Comparison of ENCODE assay signal across 17 cellular contexts in the genomic region with DNA sequence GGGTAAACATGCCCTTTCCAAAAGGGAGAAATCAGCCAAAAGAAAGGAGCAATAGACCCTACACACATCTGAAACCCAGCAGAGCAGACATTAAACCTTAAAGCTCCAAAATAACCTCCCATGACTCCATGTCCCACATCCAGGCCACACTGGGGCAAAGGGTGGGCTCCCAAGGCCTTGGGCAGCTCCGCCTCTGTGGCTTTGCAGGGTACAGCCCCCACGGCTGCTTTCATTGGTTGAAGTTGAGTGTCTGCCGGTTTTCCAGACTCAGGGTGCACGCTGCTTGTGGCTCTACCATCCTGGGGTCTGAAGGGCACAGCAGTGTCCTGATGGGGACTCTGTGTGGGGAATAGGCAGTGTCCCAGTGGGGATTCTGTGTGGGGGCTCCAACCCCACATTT.
DNase-seq lines count a peak whose midpoint lies in the region; FAIRE-seq and TF ChIP-seq lines count a peak whose summit lies in the region.
"Had no signal": no experiment of that assay in that cellular context is flagged by ENCODE, and none has a peak within 500 bp of the region (broad histone marks: within the 10 kb centered on the region; RNA-seq: fewer than 3 reads in every experiment).

No MANE protein-coding gene starts in this region.

- H3K4ac ChIP-seq in H1 (replicated peaks; ENCODE audit: insufficient read length, low read depth, low read length): peak overlapping the region; percentile 27

- H3K36me3 ChIP-seq in HUES48 (ENCODE audit: control insufficient read depth, insufficient read depth, low read length): no peaks in the 10 kb centered on the region
- H3K36me3 ChIP-seq in H1 (ENCODE audit: control insufficient read depth in 2 of 4, insufficient read depth in 4 of 4, low read length in 3 of 4): no peaks in the 10 kb centered on the region
- H3K36me3 ChIP-seq in iPS-18a (ENCODE audit: control insufficient read depth, low read depth, low read length): no peaks in the 10 kb centered on the region
- H3K36me3 ChIP-seq in sigmoid colon: no peaks in the 10 kb centered on the region
- H3K36me3 ChIP-seq in breast epithelium: no peaks in the 10 kb centered on the region
- H3K36me3 ChIP-seq in adrenal gland (replicated peaks in 1 of 2): no peaks in the 10 kb centered on the region
- H3K36me3 ChIP-seq: HAP-1 had no signal

- 81% methylated on average over 4 of the region's 4 CpGs; no CpG with 5 or more reads in 1 of the 2 experiments for WGBS in H1 (ENCODE audit: extremely low coverage in 1 of 2, insufficient coverage in 1 of 2, insufficient read length in 1 of 2, insufficient replicate concordance in 2 of 2, low coverage in 1 of 2, low lambda C conversion rate in 2 of 2, missing lambda C conversion rate in 1 of 2), 2 experiments
- 92 to 93% methylated on average over 4 of the region's 4 CpGs for WGBS in sigmoid colon, 2 donors
- WGBS in adrenal gland, 4 donors: 86 to 94% (median 92%) methylated on average over 3 to 4 of the region's 4 CpGs

- CTCF ChIA-PET in H1 (lab: Charles Lee; ENCODE audit: partially characterized antibody): interaction anchor here (0.6 to 1.7 kb wide), 10 partner anchors 9 to 110 kb away, joined by 3 to 9 read pairs (median 3); no protein-coding TSS in a partner anchor

- no peak for FAIRE-seq in H1 (lab: Jason Lieb, UNC)
- FAIRE-seq: A204.1, GM12878, GM18507, HTR-8/SVneo had no signal

- H3K56ac ChIP-seq in H1 (replicated peaks; ENCODE audit: insufficient read length, low read depth, low read length): peak overlapping the region; percentile 52

- H4K20me1 ChIP-seq in H1 (replicated peaks in 1 of 2; ENCODE audit: control insufficient read depth in 1 of 2, insufficient read depth in 2 of 2, low read length in 2 of 2): no peaks in the 10 kb centered on the region

- H2AK5ac ChIP-seq in H1 (ENCODE audit: low read depth, low read length): no peak overlapping the region

- H2BK20ac ChIP-seq in H1 (ENCODE audit: low read length): peak overlapping the region; percentile 94

- H2BK15ac ChIP-seq in H1 (ENCODE audit: low read length): no peak overlapping the region

- H3K4me3 ChIP-seq in HUES48 (ENCODE audit: low read depth, low read length) (no peak overlapping the region), H1 (ENCODE audit: extremely low read depth in 1 of 4, insufficient read depth in 2 of 4, low read depth in 3 of 4, low read length in 4 of 4) (no peak overlapping the region), iPS-18a (ENCODE audit: low read length) (no peak overlapping the region), sigmoid colon (no peak overlapping the region), breast epithelium (no peak overlapping the region), adrenal gland (no peak overlapping the region)
- H3K4me3 ChIP-seq: GM12878, HAP-1 had no signal

- no peaks in the 10 kb centered on the region for H3K79me1 ChIP-seq in H1 (ENCODE audit: low read depth, low read length)

- H3K27ac ChIP-seq in HUES48 (ENCODE audit: low read depth, low read length) (peak overlapping the region; percentile 95), H1 (ENCODE audit: low read depth, low read length) (peak overlapping the region; percentile 57; the same call in 1 of the 2 replicates), iPS-18a (ENCODE audit: low read length) (peak overlapping the region; percentile 26), sigmoid colon (no peak overlapping the region), breast epithelium (no peak overlapping the region), adrenal gland (no peak overlapping the region)

- H2BK5ac ChIP-seq in H1 (ENCODE audit: low read depth, low read length): peak overlapping the region; percentile 97; the same call in 1 of the 2 replicates

- no peak overlapping the region for H3K23ac ChIP-seq in H1 (ENCODE audit: insufficient read length)

- H3K27me3 ChIP-seq in HUES48 (ENCODE audit: control insufficient read depth, insufficient read depth, low read length) (no peaks in the 10 kb centered on the region), H1 (replicated peaks in 1 of 4; ENCODE audit: control insufficient read depth in 3 of 4, extremely low read depth in 1 of 4, insufficient read depth in 3 of 4, low read length in 3 of 4) (no peaks in the 10 kb centered on the region), iPS-18a (ENCODE audit: control insufficient read depth, insufficient read depth, low read length) (no peaks in the 10 kb centered on the region), sigmoid colon (no peaks in the 10 kb centered on the region), breast epithelium (no peaks in the 10 kb centered on the region), adrenal gland (no peaks in the 10 kb centered on the region)

- H3K14ac ChIP-seq in H1 (ENCODE audit: insufficient read length): no peak overlapping the region

- peak overlapping the region in 1 of 2 experiments; percentile 46; a peak in 1 of 4 replicates for H3K4me2 ChIP-seq in H1 (ENCODE audit: insufficient read depth in 1 of 2, low read depth in 2 of 2, low read length in 2 of 2)

- H4K8ac ChIP-seq in H1 (ENCODE audit: extremely low read depth, insufficient read depth, low read length): no peak overlapping the region

- no peak overlapping the region for H4K5ac ChIP-seq in H1 (ENCODE audit: insufficient read length, low read depth, low read length)

- no peak for TF ChIP-seq POLR2A in H1 (IDR thresholded peaks at IDR 0.05; ENCODE audit: control extremely low read depth in 1 of 2, low read depth in 2 of 2, low read length in 2 of 2)
- TF ChIP-seq POLR2A in sigmoid colon (IDR thresholded peaks at IDR 0.05): no peak
- TF ChIP-seq POLR2A in breast epithelium (IDR thresholded peaks at IDR 0.05): no peak
- TF ChIP-seq POLR2A in adrenal gland (IDR thresholded peaks at IDR 0.05): no peak

- no peak overlapping the region for H2AFZ ChIP-seq in H1 (ENCODE audit: low read length)

- H4K91ac ChIP-seq in H1 (replicated peaks; ENCODE audit: insufficient read length, low read length): peak overlapping the region; percentile 92

- H2BK120ac ChIP-seq in H1 (replicated peaks; ENCODE audit: low read depth, low read length): peak overlapping the region; percentile 88

- no peak for DNase-seq in H1 (ENCODE audit: low read depth in 1 of 2, low spot score in 2 of 2)
- DNase-seq in sigmoid colon: no peak
- no peak for DNase-seq in breast epithelium (ENCODE audit: low spot score in 2 of 2)
- no peak for DNase-seq in adrenal gland
- DNase-seq in NCI-H1105 treated with DMSO at 0.1 percent for 48 hours (lab: John Stamatoyannopoulos, UW): no peak
- DNase-seq: C1 segment of cervical spinal cord; Calu3; CD4-positive, alpha-beta T cell; DMS 273 treated with DMSO at 0.1 percent for 48 hours; IMR-90 had no signal

- POLR2A ChIA-PET in H1 (lab: Charles Lee; ENCODE audit: partially characterized antibody): interaction anchor here (0.7 to 2.3 kb wide), 5 partner anchors 9 to 106 kb away, joined by 3 to 11 read pairs (median 4); no protein-coding TSS in a partner anchor

- peak overlapping the region; percentile 98 for H2BK12ac ChIP-seq in H1 (ENCODE audit: low read depth, low read length)

- TF ChIP-seq EP300 in H1 (IDR thresholded peaks at IDR 0.05; ENCODE audit: borderline replicate concordance in 1 of 2, low read depth in 2 of 2, low read length in 2 of 2) (no peak), sigmoid colon (IDR thresholded peaks at IDR 0.05) (no peak)

- no peaks in the 10 kb centered on the region for H3K79me2 ChIP-seq in H1 (ENCODE audit: control insufficient read depth in 1 of 2, insufficient read depth in 2 of 2, low read length in 2 of 2)

- H3K9me3 ChIP-seq in HUES48 (ENCODE audit: control insufficient read depth, insufficient read depth, low read length) (no peaks in the 10 kb centered on the region), H1 (ENCODE audit: insufficient read depth in 2 of 2, low read depth in 1 of 2, low read length in 1 of 2) (0 out of 4 replicates have a peak, but pooled peaks cover 0 to 3% of the 10 kb centered on the region in 2 experiments), iPS-18a (ENCODE audit: control insufficient read depth, low read depth, low read length) (no peaks in the 10 kb centered on the region), sigmoid colon (no peaks in the 10 kb centered on the region), breast epithelium (no peaks in the 10 kb centered on the region), adrenal gland (replicated peaks in 1 of 3) (no peaks in the 10 kb centered on the region)
- H3K9me3 ChIP-seq: HAP-1 had no signal

- peak overlapping the region; percentile 84 for H3K18ac ChIP-seq in H1 (ENCODE audit: extremely low read depth, low read length)

- H3K4me1 ChIP-seq in HUES48 (ENCODE audit: control insufficient read depth, insufficient read depth, low read length) (peaks cover 34% of the 10 kb centered on the region), H1 (replicated peaks in 1 of 4; ENCODE audit: control insufficient read depth in 3 of 4, insufficient read depth in 4 of 4, low read length in 3 of 4) (peaks cover 9 to 22% (median 19%) of the 10 kb centered on the region in 4 experiments), iPS-18a (ENCODE audit: control insufficient read depth, low read depth, low read length) (peaks cover 31% of the 10 kb centered on the region), sigmoid colon (peaks cover 0 to 6% (median 0%) of the 10 kb centered on the region in 4 donors), breast epithelium (no peaks in the 10 kb centered on the region), adrenal gland (replicated peaks in 1 of 2) (no peaks in the 10 kb centered on the region)
- H3K4me1 ChIP-seq: HAP-1 had no signal

- H3K9ac ChIP-seq in HUES48 (ENCODE audit: low read depth, low read length) (no peak overlapping the region), H1 (replicated peaks in 1 of 4; ENCODE audit: extremely low read depth in 1 of 4, low read depth in 3 of 4, low read length in 3 of 4) (peak overlapping the region in 1 of 4 experiments; percentile 26; a peak in 1 of 7 replicates), iPS-18a (ENCODE audit: low read length) (no peak overlapping the region)

- TF ChIP-seq RAD21 in H1 (IDR thresholded peaks at IDR 0.05 in 1 of 2, conservative IDR thresholded peaks at IDR 0.05 in 1 of 2; ENCODE audit: low read depth in 2 of 2, low read length in 2 of 2): no peak

- TF ChIP-seq CTCF in H1 (IDR thresholded peaks at IDR 0.05; ENCODE audit: control extremely low read depth in 1 of 3, insufficient read depth in 1 of 3, low read depth in 1 of 3, low read length in 3 of 3): no peak
- no peak for TF ChIP-seq CTCF in sigmoid colon (IDR thresholded peaks at IDR 0.05)
- no peak for TF ChIP-seq CTCF in breast epithelium (IDR thresholded peaks at IDR 0.05)
- no peak for TF ChIP-seq CTCF in adrenal gland (IDR thresholded peaks at IDR 0.05)

- no peaks in the 10 kb centered on the region for H3K23me2 ChIP-seq in H1 (ENCODE audit: low read depth, low read length)

- intact Hi-C loops in sigmoid colon (cut with DNase I): no loop called here
- intact Hi-C loops in breast epithelium (cut with DNase I; ENCODE audit: low total_unique reads): no loop called here
- intact Hi-C loops in adrenal gland (cut with DNase I): no loop called here

Comparison
In these comparisons a context has a peak if more than half of its experiments do, and no peak if none do; other contexts are left out.
1. H3K27ac ChIP-seq: peak in HUES48 (single experiment), H1 (single experiment) and iPS-18a (single experiment); none in sigmoid colon (0 of 4), breast epithelium (0 of 2) and adrenal gland (0 of 5).